In the genomic region with DNA sequence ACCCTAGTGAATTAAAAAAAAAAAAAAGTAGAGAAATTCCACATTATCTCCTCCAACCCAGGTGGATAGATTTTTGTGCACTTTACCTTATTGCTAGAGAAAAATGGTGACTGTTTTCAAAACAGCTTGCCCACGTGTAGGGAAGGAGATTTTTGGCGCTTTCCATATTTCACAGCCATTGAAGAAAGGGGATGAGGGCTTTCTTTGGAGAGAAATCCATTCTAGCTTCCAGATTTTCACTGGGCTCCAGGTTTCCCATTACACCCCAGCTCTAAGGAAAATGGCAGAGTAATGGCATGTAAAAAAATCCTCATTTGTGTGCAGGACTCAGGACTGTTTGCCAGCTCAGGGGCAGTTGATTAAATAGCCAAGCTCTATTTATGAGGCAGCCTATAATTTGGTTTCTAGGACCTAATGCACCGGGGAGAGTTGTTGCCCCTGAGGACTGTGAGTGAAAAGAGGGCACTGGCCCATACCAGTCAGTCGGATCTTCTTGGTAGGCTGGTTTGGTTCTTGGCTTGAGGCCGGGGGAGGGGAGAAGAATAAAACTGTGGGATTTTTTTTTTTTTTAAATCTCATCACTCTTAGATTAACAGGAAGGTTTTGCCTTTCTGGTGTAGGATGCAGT, we compare ENCODE assay signal across 8 cellular contexts. TPM values are rescaled to one million over a fixed set of nuclear protein-coding genes. Genes with fewer than 3 reads are reported as not detected.
DNase-seq lines count a peak whose midpoint lies in the region; ATAC-seq and TF ChIP-seq lines count a peak whose summit lies in the region.

No MANE protein-coding gene starts in this region.

- H3K27me3 ChIP-seq in CD8-positive, alpha-beta T cell (ENCODE audit: insufficient read depth, low read length): no peaks in the 10 kb centered on the region
- no peaks in the 10 kb centered on the region for H3K27me3 ChIP-seq in neuronal stem cell (ENCODE audit: control insufficient read depth in 3 of 3, insufficient read depth in 3 of 3, low read depth in 1 of 3, low read length in 3 of 3)

- no peak for ATAC-seq in CD8-positive, alpha-beta T cell
- no peak for ATAC-seq in esophagus mucosa

- intact Hi-C loops in CD8-positive, alpha-beta T cell (cut with DNase I, micrococcal nuclease): loop anchor here (2.0 to 10.0 kb wide), 4 partner anchors 51 to 649 kb away; partner anchors contain the start of genes HMGN2 (in 2 of the 2) and SYTL1 (in 2 of the 2)

- peak overlapping the region; percentile 93 for H3K4me3 Mint-ChIP-seq in CD8-positive, alpha-beta T cell

- no peak for TF ChIP-seq POLR2A in NB4 (IDR thresholded peaks at IDR 0.05; ENCODE audit: extremely low read depth, insufficient read length)

- no peak overlapping the region for H2BK5ac ChIP-seq in neuronal stem cell (ENCODE audit: low read length)

- no peak overlapping the region for H3K4ac ChIP-seq in neuronal stem cell (ENCODE audit: low read length)

- H3K4me3 ChIP-seq in CD8-positive, alpha-beta T cell (ENCODE audit: low read depth, low read length): peak overlapping the region; percentile 84
- peak overlapping the region; percentile 80 for H3K4me3 ChIP-seq in NB4 (ENCODE audit: low read depth, low read length)
- peak overlapping the region in 1 of 2 donors; percentile 60 for H3K4me3 ChIP-seq in neuronal stem cell (ENCODE audit: low read length in 2 of 2)

- no peak overlapping the region for H3K9ac ChIP-seq in neuronal stem cell (ENCODE audit: low read depth, low read length, poor library complexity)

- peak overlapping the region; percentile 44 for H2AK5ac ChIP-seq in neuronal stem cell (ENCODE audit: low read depth, low read length)

- H2BK120ac ChIP-seq in neuronal stem cell (ENCODE audit: low read depth, low read length): no peak overlapping the region

- H3K36me3 Mint-ChIP-seq in CD8-positive, alpha-beta T cell: peaks cover 7% of the 10 kb centered on the region

- peak overlapping the region; percentile 40 for H3K4me2 ChIP-seq in neuronal stem cell (ENCODE audit: insufficient read depth, low read length, poor library complexity, severe bottlenecking)

- no peak overlapping the region for H3K18ac ChIP-seq in neuronal stem cell (ENCODE audit: low read length)

- no peaks in the 10 kb centered on the region for H3K36me3 ChIP-seq in CD8-positive, alpha-beta T cell (ENCODE audit: insufficient read depth, low read length)
- peaks cover 0 to 6% of the 10 kb centered on the region in 2 donors for H3K36me3 ChIP-seq in neuronal stem cell (replicated peaks in 1 of 2; ENCODE audit: control insufficient read depth in 2 of 2, insufficient read depth in 2 of 2, low read length in 2 of 2)

- CTCF ChIA-PET in CD8-positive, alpha-beta T cell (lab: Charles Lee): interaction anchor here (0.7 to 7.9 kb wide), 15 partner anchors 9 to 117 kb away, joined by 3 to 126 read pairs (median 4); partner anchors contain the start of gene PIGV

- no peaks in the 10 kb centered on the region for H3K9me3 Mint-ChIP-seq in CD8-positive, alpha-beta T cell

- no peak for TF ChIP-seq CTCF in CD8-positive, alpha-beta T cell (IDR thresholded peaks at IDR 0.05)
- no peak for TF ChIP-seq CTCF in NB4 (IDR thresholded peaks at IDR 0.05; ENCODE audit: low read depth, low read length)

- no peak overlapping the region for H2BK15ac ChIP-seq in neuronal stem cell (ENCODE audit: low read length)

- POLR2A ChIA-PET in CD8-positive, alpha-beta T cell (lab: Charles Lee): interaction anchor here (0.7 to 13.1 kb wide), 20 partner anchors 9 to 1078 kb away, joined by 3 to 224 read pairs (median 6); partner anchors contain the start of genes PIGV and ZDHHC18

- peak overlapping the region; percentile 94 for H3K27ac Mint-ChIP-seq in CD8-positive, alpha-beta T cell

- no peaks in the 10 kb centered on the region for H3K9me3 ChIP-seq in CD8-positive, alpha-beta T cell (ENCODE audit: low read length)
- H3K9me3 ChIP-seq in neuronal stem cell (replicated peaks in 1 of 2; ENCODE audit: control insufficient read depth in 2 of 2, insufficient read depth in 1 of 2, low read depth in 1 of 2, low read length in 2 of 2): no peaks in the 10 kb centered on the region

- DNase-seq in CD8-positive, alpha-beta T cell: no peak
- DNase-seq in NB4 (ENCODE audit: low read depth) (no peak), dermis blood vessel endothelial cell (peak; percentile 15), neuronal stem cell (ENCODE audit: low spot score) (peak; percentile 38), HPDE6-E6E7 (ENCODE audit: extremely low spot score) (no peak)
- DNase-seq in activated CD8-positive, alpha-beta memory T cell treated with anti-CD3 and anti-CD28 coated beads, Interleukin-2, amount 50 U/mL, for 4 hours: no peak
- DNase-seq in effector CD4-positive, alpha-beta T cell: no peak

- H3K4me1 Mint-ChIP-seq in CD8-positive, alpha-beta T cell (ENCODE audit: low read depth): peaks cover 35% of the 10 kb centered on the region

- no peak overlapping the region for H2BK12ac ChIP-seq in neuronal stem cell (ENCODE audit: low read length)

- peaks cover 33% of the 10 kb centered on the region for H3K4me1 ChIP-seq in CD8-positive, alpha-beta T cell (ENCODE audit: insufficient read depth, low read length)
- peaks cover 13 to 17% of the 10 kb centered on the region in 2 donors for H3K4me1 ChIP-seq in neuronal stem cell (ENCODE audit: control insufficient read depth in 2 of 2, insufficient read depth in 1 of 2, low read depth in 1 of 2, low read length in 2 of 2)

- H3K23ac ChIP-seq in neuronal stem cell (ENCODE audit: low read depth, low read length, poor library complexity): no peak overlapping the region

- peak overlapping the region; percentile 70 for H3K27ac ChIP-seq in CD8-positive, alpha-beta T cell (ENCODE audit: low read depth, low read length)
- peak overlapping the region; percentile 99 for H3K27ac ChIP-seq in neuronal stem cell (replicated peaks; ENCODE audit: low read length)

- H4K91ac ChIP-seq in neuronal stem cell (ENCODE audit: low read depth, low read length, poor library complexity): no peak overlapping the region

- no peak overlapping the region for H4K8ac ChIP-seq in neuronal stem cell (ENCODE audit: low read depth, low read length)

- H3K79me1 ChIP-seq in neuronal stem cell (ENCODE audit: low read depth, low read length): no peaks in the 10 kb centered on the region

- H3K27me3 Mint-ChIP-seq in CD8-positive, alpha-beta T cell (ENCODE audit: low read depth): no peaks in the 10 kb centered on the region

- H2AFZ ChIP-seq in neuronal stem cell (ENCODE audit: low read length): peak overlapping the region; percentile 83

- WGBS in neuronal stem cell (ENCODE audit: extremely low coverage in 2 of 2, insufficient read length in 2 of 2, insufficient replicate concordance in 1 of 2), 2 donors: no CpG with 5 or more reads among the region's 5 CpGs

- H3K14ac ChIP-seq in neuronal stem cell (ENCODE audit: low read length): no peak overlapping the region

RNA-seq across cellular contexts. Expression of gene ARID1A, which starts 2.1 kb away (rescaled TPM):
- total RNA-seq in CD8-positive, alpha-beta T cell: 100 to 1,000 TPM; 104 to 105 TPM
- 14.5 and 28.3 TPM in 2 replicates for total RNA-seq in dermis blood vessel endothelial cell
- polyA plus RNA-seq in neuronal stem cell (2013, experiment 1 of 2): 87.5 TPM
- 92.7 TPM for polyA plus RNA-seq in neuronal stem cell (2013, experiment 2 of 2)
- total RNA-seq in esophagus mucosa: 44.3 TPM

Comparison
In these comparisons a context has a peak if more than half of its experiments do, and no peak if none do; other contexts are left out.
1. DNase-seq: peak in dermis blood vessel endothelial cell (single experiment) and neuronal stem cell (single experiment); none in CD8-positive, alpha-beta T cell (0 of 7), NB4 (single experiment), activated CD8-positive, alpha-beta memory T cell treated with anti-CD3 and anti-CD28 coated beads, Interleukin-2, amount 50 U/mL, for 4 hours (single experiment), effector CD4-positive, alpha-beta T cell (single experiment) and HPDE6-E6E7 (single experiment).